15 cellular contexts compared by ENCODE assay signal in genomic region chr7:132354527-132354926, GRCh38.
"Had no signal": no experiment of that assay in that cellular context is flagged by ENCODE, and none has a peak within 500 bp of the region (broad histone marks: within the 10 kb centered on the region; RNA-seq: fewer than 3 reads in every experiment).

No MANE protein-coding gene starts in this region.

- H3K4me1 Mint-ChIP-seq: activated CD4-positive, alpha-beta T cell treated with anti-CD3 and anti-CD28 coated beads, Interleukin-2, amount 10 ng/mL, durations not matched to agents 24 days and 14 days had no signal

- H3K27ac Mint-ChIP-seq: activated CD4-positive, alpha-beta T cell treated with anti-CD3 and anti-CD28 coated beads, Interleukin-2, amount 10 ng/mL, durations not matched to agents 24 days and 14 days; activated T-helper 2 cell treated with anti-CD3 and anti-CD28 coated beads, Interferon-gamma antibody, Interleukin-2, Interleukin-4, amounts not matched to agents 10 μg/mL and 5 μg/mL and 100 μg/mL, durations not matched to agents 14 hours and 24 hours and 36 hours; WTC11 had no signal

- H3K36me3 Mint-ChIP-seq: WTC11 had no signal

- H3K4me3 Mint-ChIP-seq: activated CD4-positive, alpha-beta T cell treated with anti-CD3 and anti-CD28 coated beads, Interleukin-2, amount 10 ng/mL, durations not matched to agents 24 days and 14 days; WTC11 had no signal

- DNase-seq: activated CD4-positive, alpha-beta T cell treated with anti-CD3 and anti-CD28 coated beads, Interleukin-2, amount 10 ng/mL, durations not matched to agents 24 days and 14 days; activated CD8-positive, alpha-beta memory T cell treated with anti-CD3 and anti-CD28 coated beads for 24 hours; activated naive CD4-positive, alpha-beta T cell treated with anti-CD3 and anti-CD28 coated beads, Interleukin-2, amount 50 U/mL, for 16 hours; activated T-cell treated with anti-CD3 and anti-CD28 coated beads for 4 hours; amniotic stem cell; body of pancreas; central memory CD4-positive, alpha-beta T cell; cortex of kidney; effector CD8-positive, alpha-beta T cell; gastrocnemius medialis; kidney; pancreas; stomach had no signal

- H3K9me3 Mint-ChIP-seq: activated CD4-positive, alpha-beta T cell treated with anti-CD3 and anti-CD28 coated beads, Interleukin-2, amount 10 ng/mL, durations not matched to agents 24 days and 14 days; activated T-helper 2 cell treated with anti-CD3 and anti-CD28 coated beads, Interferon-gamma antibody, Interleukin-2, Interleukin-4, amounts not matched to agents 10 μg/mL and 5 μg/mL and 100 μg/mL, durations not matched to agents 14 hours and 24 hours and 36 hours had no signal
